1 cellular context compared by ENCODE assay signal in genomic region chr14:53924754-53925153, GRCh38.
TF ChIP-seq lines count a peak whose summit lies in the region.

No MANE protein-coding gene starts in this region.

TF ChIP-seq in GM23338, 12 proteins besides CTCF, POLR2A, EP300 and RAD21 (continued from another document):
- TF ChIP-seq REST (IDR thresholded peaks at IDR 0.05; ENCODE audit: unreplicated experiment) (no peak), EZH2 (IDR thresholded peaks at IDR 0.05; ENCODE audit: low read depth, unreplicated experiment) (no peak), STAT1 (IDR thresholded peaks at IDR 0.05; ENCODE audit: unreplicated experiment) (no peak), JUNB (IDR thresholded peaks at IDR 0.05; ENCODE audit: unreplicated experiment) (no peak), ETS1 (IDR thresholded peaks at IDR 0.05) (no peak), CREB1 (CRISPR knock-in tag; IDR thresholded peaks at IDR 0.05; ENCODE audit: low read depth) (no peak), ZNF331 (CRISPR knock-in tag; IDR thresholded peaks at IDR 0.05; ENCODE audit: low read depth) (no peak), NANOG (IDR thresholded peaks at IDR 0.05; ENCODE audit: borderline replicate concordance) (no peak), EZH2phosphoT487 (IDR thresholded peaks at IDR 0.05; ENCODE audit: unreplicated experiment) (no peak)
